Comparison of ENCODE assay signal across 21 cellular contexts in genomic region chrX:105910563-105911105, GRCh38.
"Had no signal": no experiment of that assay in that cellular context is flagged by ENCODE, and none has a peak within 500 bp of the region (broad histone marks: within the 10 kb centered on the region; RNA-seq: fewer than 3 reads in every experiment).

No MANE protein-coding gene starts in this region.

- H3K4me1 ChIP-seq: ascending aorta had no signal

- H3K27me3 ChIP-seq: ascending aorta, brain microvascular endothelial cell, cardiac muscle cell had no signal

- ATAC-seq: activated CD8-positive, alpha-beta T cell treated with anti-CD3 and anti-CD28 coated beads, Interleukin-2, amount 10 ng/mL, durations not matched to agents 7 days and 5 days; T-helper 17 cell; WTC11 had no signal

- H3K36me3 ChIP-seq: brain microvascular endothelial cell, cardiac muscle cell had no signal

- H3K9me3 ChIP-seq: ascending aorta had no signal

- H3K4me2 ChIP-seq: PC-9 had no signal

- H2AFZ ChIP-seq: PC-9 had no signal

- H3K27ac ChIP-seq: ascending aorta, brain microvascular endothelial cell, cardiac muscle cell, PC-9 had no signal

- DNase-seq: activated CD4-positive, alpha-beta T cell treated with anti-CD3 and anti-CD28 coated beads for 48 hours; activated CD4-positive, alpha-beta T cell treated with anti-CD3 and anti-CD28 coated beads, Interleukin-2, amount 50 U/mL, for 4 hours; activated CD4-positive, CD25-positive, alpha-beta regulatory T cell treated with anti-CD3 and anti-CD28 coated beads, Interleukin-2, amount 50 U/mL, for 72 hours; activated CD8-positive, alpha-beta memory T cell treated with anti-CD3 and anti-CD28 coated beads, Interleukin-2, amount 50 U/mL, for 48 hours; activated CD8-positive, alpha-beta T cell treated with anti-CD3 and anti-CD28 coated beads, Interleukin-2, amount 10 ng/mL, durations not matched to agents 7 days and 5 days; activated T-cell treated with anti-CD3 and anti-CD28 coated beads, Interleukin-2, amount 50 U/mL, for 1 hour; amniotic stem cell; brain microvascular endothelial cell; Kasumi-1; NCI-H1105 treated with DMSO at 0.1 percent for 48 hours; NCI-H146; NCI-H1930; NCI-H510A treated with DMSO at 0.1 percent for 48 hours; NCI-H69; PC-9; SHP77 treated with DMSO at 0.1 percent for 48 hours; T-helper 17 cell; T-helper 9 cell had no signal

- H3K4me3 ChIP-seq: ascending aorta, cardiac muscle cell, PC-9 had no signal
